In the genomic region with DNA sequence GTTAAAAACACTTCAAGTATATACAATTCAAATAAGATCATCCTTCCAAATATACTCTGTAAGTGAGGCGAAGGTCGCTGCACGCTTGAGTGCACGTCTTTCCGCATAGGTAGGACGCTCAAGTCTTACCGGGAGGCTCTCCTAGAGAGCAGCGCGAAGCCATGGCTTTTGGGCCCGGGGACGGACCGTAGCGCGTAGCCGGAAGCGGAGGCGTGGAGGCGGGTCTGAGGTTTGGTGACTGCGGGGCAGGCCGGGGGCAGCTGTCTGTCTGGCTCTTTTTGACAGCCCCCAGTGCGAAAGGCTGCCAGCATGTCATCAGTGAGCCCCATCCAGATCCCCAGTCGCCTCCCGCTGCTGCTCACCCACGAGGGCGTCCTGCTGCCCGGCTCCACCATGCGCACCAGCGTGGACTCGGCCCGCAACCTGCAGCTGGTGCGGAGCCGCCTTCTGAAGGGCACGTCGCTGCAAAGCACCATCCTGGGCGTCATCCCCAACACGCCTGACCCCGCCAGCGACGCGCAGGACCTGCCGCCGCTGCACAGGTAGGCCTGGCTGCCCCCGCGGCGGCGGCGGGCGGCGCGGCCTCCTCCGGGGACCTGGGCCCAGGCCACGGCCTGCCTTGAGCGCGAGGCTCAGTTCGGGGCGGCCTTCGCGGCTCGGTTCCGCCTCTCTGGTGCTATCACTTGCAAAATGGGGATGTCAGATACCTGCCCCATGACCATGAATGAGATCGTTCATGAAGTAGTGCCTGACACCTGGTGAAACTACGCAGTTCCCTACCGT, we compare ENCODE assay signal across 8 cellular contexts. TPM values are rescaled to one million over a fixed set of nuclear protein-coding genes. Genes with fewer than 3 reads are reported as not detected.
DNase-seq lines count a peak whose midpoint lies in the region; ATAC-seq and TF ChIP-seq lines count a peak whose summit lies in the region.

A gene with protein sequence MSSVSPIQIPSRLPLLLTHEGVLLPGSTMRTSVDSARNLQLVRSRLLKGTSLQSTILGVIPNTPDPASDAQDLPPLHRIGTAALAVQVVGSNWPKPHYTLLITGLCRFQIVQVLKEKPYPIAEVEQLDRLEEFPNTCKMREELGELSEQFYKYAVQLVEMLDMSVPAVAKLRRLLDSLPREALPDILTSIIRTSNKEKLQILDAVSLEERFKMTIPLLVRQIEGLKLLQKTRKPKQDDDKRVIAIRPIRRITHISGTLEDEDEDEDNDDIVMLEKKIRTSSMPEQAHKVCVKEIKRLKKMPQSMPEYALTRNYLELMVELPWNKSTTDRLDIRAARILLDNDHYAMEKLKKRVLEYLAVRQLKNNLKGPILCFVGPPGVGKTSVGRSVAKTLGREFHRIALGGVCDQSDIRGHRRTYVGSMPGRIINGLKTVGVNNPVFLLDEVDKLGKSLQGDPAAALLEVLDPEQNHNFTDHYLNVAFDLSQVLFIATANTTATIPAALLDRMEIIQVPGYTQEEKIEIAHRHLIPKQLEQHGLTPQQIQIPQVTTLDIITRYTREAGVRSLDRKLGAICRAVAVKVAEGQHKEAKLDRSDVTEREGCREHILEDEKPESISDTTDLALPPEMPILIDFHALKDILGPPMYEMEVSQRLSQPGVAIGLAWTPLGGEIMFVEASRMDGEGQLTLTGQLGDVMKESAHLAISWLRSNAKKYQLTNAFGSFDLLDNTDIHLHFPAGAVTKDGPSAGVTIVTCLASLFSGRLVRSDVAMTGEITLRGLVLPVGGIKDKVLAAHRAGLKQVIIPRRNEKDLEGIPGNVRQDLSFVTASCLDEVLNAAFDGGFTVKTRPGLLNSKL (plus strand): TSS at position 221 of the 783 bp plus-strand sequence. CDS start 89 bp downstream, at position 310.

- H3K27me3 ChIP-seq in dorsolateral prefrontal cortex: no peaks in the 10 kb centered on the region
- no peaks in the 10 kb centered on the region for H3K27me3 ChIP-seq in right lobe of liver

- H3K36me3 ChIP-seq in right lobe of liver: no peaks in the 10 kb centered on the region

- CTCF ChIA-PET in activated CD4-positive, alpha-beta memory T cell treated with anti-CD3 and anti-CD28 coated beads for 36 hours (lab: Charles Lee): interaction anchor here (1.1 to 2.0 kb wide), 3 partner anchors 87 to 386 kb away, joined by 3 to 9 read pairs (median 3); no protein-coding TSS in a partner anchor

- H3K4me1 Mint-ChIP-seq in CD14-positive monocyte: peaks cover 23% of the 10 kb centered on the region
- H3K4me1 Mint-ChIP-seq in activated CD4-positive, alpha-beta memory T cell treated with anti-CD3 and anti-CD28 coated beads for 36 hours (ENCODE audit: low read depth): peaks cover 34% of the 10 kb centered on the region

- TF ChIP-seq POLR2A in right lobe of liver (IDR thresholded peaks at IDR 0.05): peak; percentile 94

- peaks cover 0 to 4% of the 10 kb centered on the region in 2 donors for H3K36me3 Mint-ChIP-seq in CD14-positive monocyte
- no peaks in the 10 kb centered on the region for H3K36me3 Mint-ChIP-seq in activated CD4-positive, alpha-beta memory T cell treated with anti-CD3 and anti-CD28 coated beads for 36 hours

- POLR2A ChIA-PET in activated CD4-positive, alpha-beta memory T cell treated with anti-CD3 and anti-CD28 coated beads for 36 hours (lab: Charles Lee): interaction anchor here (1.2 to 1.6 kb wide), 2 partner anchors 369 to 386 kb away, joined by 3 read pairs; no protein-coding TSS in a partner anchor

- H3K27ac ChIP-seq in dorsolateral prefrontal cortex (peak within 1 kb of the TSS in 58 of 59 donors; percentile 34 to 95 (median 86)), right lobe of liver (peak within 1 kb of the TSS; percentile 92 to 95 (median 94))

- DNase-seq in CD14-positive monocyte (ENCODE audit: low spot score): peak; percentile 82
- peak; percentile 81 for DNase-seq in NCI-H774 (lab: John Stamatoyannopoulos, UW)
- DNase-seq in activated CD4-positive, alpha-beta memory T cell treated with anti-CD3 and anti-CD28 coated beads for 36 hours: peak; percentile 97
- peak; percentile 84 to 96 (median 92) for DNase-seq in dorsolateral prefrontal cortex
- peak; percentile 92 to 96 (median 94) for DNase-seq in right lobe of liver
- peak; percentile 94 for DNase-seq in stimulated activated CD4-positive, alpha-beta T cell treated with anti-CD3 and anti-CD28 coated beads, Interleukin-4, amount 100 ng/mL, for 24 hours

- WGBS in right lobe of liver (ENCODE audit: insufficient coverage, low coverage, low lambda C conversion rate, missing lambda C conversion rate): 0% methylated on average over 21 of the region's 63 CpGs

- H3K4me3 Mint-ChIP-seq in CD14-positive monocyte: peak within 1 kb of the TSS; percentile 87 to 98
- H3K4me3 Mint-ChIP-seq in activated CD4-positive, alpha-beta memory T cell treated with anti-CD3 and anti-CD28 coated beads for 36 hours: peak within 1 kb of the TSS; percentile 83

- intact Hi-C loops in CD14-positive monocyte (cut with micrococcal nuclease): no loop called here
- intact Hi-C loops in activated CD4-positive, alpha-beta memory T cell treated with anti-CD3 and anti-CD28 coated beads for 36 hours (cut with micrococcal nuclease): loop anchor here (1.0 to 5.0 kb wide), 2 partner anchors 12 to 73 kb away; no protein-coding TSS in a partner anchor
- intact Hi-C loops in dorsolateral prefrontal cortex (cut with DNase I): loop anchor here (5.0 to 10.0 kb wide), 3 partner anchors 298 to 381 kb away; partner anchors contain the start of gene N4BP1 (in 1 of the 2)
- intact Hi-C loops in right lobe of liver (cut with DNase I): no loop called here

- no peaks in the 10 kb centered on the region for H3K9me3 ChIP-seq in right lobe of liver

- ATAC-seq in GM19372 (IDR thresholded peaks at IDR 0.05; ENCODE audit: low read depth, unreplicated experiment) (peak; percentile 97), HG03558 (IDR thresholded peaks at IDR 0.05; ENCODE audit: extremely low read depth, unreplicated experiment) (peak; percentile 89), right lobe of liver (peak; percentile 91 to 92 (median 91))

- peak within 1 kb of the TSS; percentile 62 to 99 (median 93) for H3K4me3 ChIP-seq in dorsolateral prefrontal cortex
- H3K4me3 ChIP-seq in right lobe of liver: peak within 1 kb of the TSS; percentile 91 to 99 (median 94)

- H3K27me3 Mint-ChIP-seq in CD14-positive monocyte (ENCODE audit: low read depth in 3 of 3): peaks cover 0 to 2% (median 0%) of the 10 kb centered on the region in 3 donors
- H3K27me3 Mint-ChIP-seq in activated CD4-positive, alpha-beta memory T cell treated with anti-CD3 and anti-CD28 coated beads for 36 hours: no peaks in the 10 kb centered on the region

- H3K4me1 ChIP-seq in right lobe of liver: peaks cover 0 to 24% (median 4%) of the 10 kb centered on the region in 4 donors

- TF ChIP-seq CTCF in CD14-positive monocyte (IDR thresholded peaks at IDR 0.05) (no peak), dorsolateral prefrontal cortex (IDR thresholded peaks at IDR 0.05 in 54 of 56, conservative IDR thresholded peaks at IDR 0.05 in 2 of 56; ENCODE audit: low read depth in 1 of 56, partially characterized antibody in 56 of 56) (peak in 33 of 56 donors; percentile 9 to 52 (median 32)), right lobe of liver (IDR thresholded peaks at IDR 0.05) (no peak)

- peak within 1 kb of the TSS; percentile 87 to 96 (median 94) for H3K27ac Mint-ChIP-seq in CD14-positive monocyte
- peak within 1 kb of the TSS; percentile 82 for H3K27ac Mint-ChIP-seq in activated CD4-positive, alpha-beta memory T cell treated with anti-CD3 and anti-CD28 coated beads for 36 hours

- H3K9me3 Mint-ChIP-seq in CD14-positive monocyte: peaks cover 0 to 10% (median 2%) of the 10 kb centered on the region in 7 donors
- peaks cover 14% of the 10 kb centered on the region for H3K9me3 Mint-ChIP-seq in activated CD4-positive, alpha-beta memory T cell treated with anti-CD3 and anti-CD28 coated beads for 36 hours

RNA-seq across cellular contexts. Expression of the gene that starts here (rescaled TPM):
- polyA plus RNA-seq in CD14-positive monocyte: 10 to 100 TPM; 21.5 to 26.0 TPM
- 10 to 100 TPM; 56.6 to 56.8 TPM for total RNA-seq in activated CD4-positive, alpha-beta memory T cell treated with anti-CD3 and anti-CD28 coated beads for 36 hours
- total RNA-seq in dorsolateral prefrontal cortex (100 to 1,000 TPM in 91 of 120 experiments, 10 to 100 TPM in 29; 68.2 to 129 (median 106) TPM), right lobe of liver (100 to 1,000 TPM; 102 to 164 (median 153) TPM)

Comparison
In these comparisons a context has a peak if more than half of its experiments do, and no peak if none do; other contexts are left out.
1. Peak in every context shown above with its lines: DNase-seq, ATAC-seq, H3K4me3 ChIP-seq and H3K27ac ChIP-seq.
2. CTCF ChIP-seq: peak in dorsolateral prefrontal cortex (33 of 56); none in CD14-positive monocyte (single experiment) and right lobe of liver (0 of 4).
3. intact Hi-C loops: an anchor here in activated CD4-positive, alpha-beta memory T cell treated with anti-CD3 and anti-CD28 coated beads for 36 hours (1.0 to 5.0 kb wide) and dorsolateral prefrontal cortex (5.0 to 10.0 kb wide); none called in CD14-positive monocyte and right lobe of liver.